ENCODE assay signal across 1 cellular context in genomic region chrX:100649550-100650356, GRCh38.
A peak's percentile ranks its signal among the peaks of the same experiment; 100 is the strongest.
TF ChIP-seq lines count a peak whose summit lies in the region.

No MANE protein-coding gene starts in this region.

TF ChIP-seq in HepG2, 621 proteins besides CTCF, POLR2A, EP300 and RAD21 (continued from another document and continues in another):
- TF ChIP-seq ZBTB49 (CRISPR knock-in tag; IDR thresholded peaks at IDR 0.05; ENCODE audit: borderline replicate concordance) (no peak), ZNF138 (CRISPR knock-in tag; IDR thresholded peaks at IDR 0.05; ENCODE audit: low read depth) (no peak), ZNF652 (CRISPR knock-in tag; IDR thresholded peaks at IDR 0.05; ENCODE audit: borderline replicate concordance, low read depth) (no peak), ZFAT (CRISPR knock-in tag; conservative IDR thresholded peaks at IDR 0.05) (no peak), TGIF2 (CRISPR knock-in tag; IDR thresholded peaks at IDR 0.05) (no peak), REST (IDR thresholded peaks at IDR 0.05; ENCODE audit: borderline replicate concordance in 1 of 2, low read depth in 1 of 2, low read length in 2 of 2) (0 out of 4 replicates have a peak, but pooled peaks of 1 of the 2 experiments have one; percentile 11), SOX13 (IDR thresholded peaks at IDR 0.05) (peak; percentile 26; the same call in 1 of the 2 replicates), SOX13 (CRISPR knock-in tag; conservative IDR thresholded peaks at IDR 0.05 in 1 of 2, IDR thresholded peaks at IDR 0.05 in 1 of 2) (peak in 1 of 2 experiments; percentile 74; a peak in 2 of 4 replicates), CREM (IDR thresholded peaks at IDR 0.05) (no peak; the same call in 1 of the 2 replicates), CREM (CRISPR knock-in tag; IDR thresholded peaks at IDR 0.05) (no peak), SUZ12 (IDR thresholded peaks at IDR 0.05; ENCODE audit: low read depth, low read length) (no peak), TFAP4 (IDR thresholded peaks at IDR 0.05; ENCODE audit: borderline replicate concordance, low read depth) (peak; percentile 72; the same call in 1 of the 2 replicates), FOXP1 (IDR thresholded peaks at IDR 0.05) (no peak), FOXP1 (CRISPR knock-in tag; IDR thresholded peaks at IDR 0.05) (peak; percentile 14; the same call in 1 of the 2 replicates), NAIF1 (CRISPR knock-in tag; IDR thresholded peaks at IDR 0.05; ENCODE audit: borderline replicate concordance) (no peak), ZIK1 (CRISPR knock-in tag; IDR thresholded peaks at IDR 0.05; ENCODE audit: borderline replicate concordance, low read depth) (no peak), GFI1 (CRISPR knock-in tag; IDR thresholded peaks at IDR 0.05; ENCODE audit: borderline replicate concordance) (peak; percentile 41; the same call in 1 of the 2 replicates), ZBTB7B (CRISPR knock-in tag; IDR thresholded peaks at IDR 0.05) (peak; percentile 25; the same call in 1 of the 2 replicates), ZBTB4 (CRISPR knock-in tag; IDR thresholded peaks at IDR 0.05; ENCODE audit: borderline replicate concordance) (no peak), ZNF678 (CRISPR knock-in tag; IDR thresholded peaks at IDR 0.05) (no peak), GATA4 (IDR thresholded peaks at IDR 0.05; ENCODE audit: borderline replicate concordance, low read depth) (no peak), SKIL (CRISPR knock-in tag; IDR thresholded peaks at IDR 0.05; ENCODE audit: borderline replicate concordance) (peak; percentile 53; the same call in 1 of the 2 replicates), GATAD1 (CRISPR knock-in tag; IDR thresholded peaks at IDR 0.05) (no peak; the same call in 1 of the 2 replicates), HNF1B (CRISPR knock-in tag; IDR thresholded peaks at IDR 0.05) (peak; percentile 58; the same call in 1 of the 2 replicates), TEF (CRISPR knock-in tag; IDR thresholded peaks at IDR 0.05) (no peak), RNF219 (CRISPR knock-in tag; IDR thresholded peaks at IDR 0.05) (no peak), TBX2 (CRISPR knock-in tag; IDR thresholded peaks at IDR 0.05; ENCODE audit: borderline replicate concordance) (no peak), ZHX1 (CRISPR knock-in tag; IDR thresholded peaks at IDR 0.05; ENCODE audit: low read depth) (no peak), MAFG (CRISPR knock-in tag; IDR thresholded peaks at IDR 0.05) (no peak), ZNF749 (CRISPR knock-in tag; IDR thresholded peaks at IDR 0.05; ENCODE audit: borderline replicate concordance) (no peak), SRSF9 (IDR thresholded peaks at IDR 0.05; ENCODE audit: borderline replicate concordance, insufficient read depth, low read depth, low read length, poor library complexity, severe bottlenecking) (no peak), ATF4 (CRISPR knock-in tag; IDR thresholded peaks at IDR 0.05) (peak in 1 of 2 experiments; percentile 48; a peak in 1 of 4 replicates), KDM4B (CRISPR knock-in tag; IDR thresholded peaks at IDR 0.05) (0 out of 2 replicates have a peak, but pooled peaks have one; percentile 28), ZNF17 (CRISPR knock-in tag; IDR thresholded peaks at IDR 0.05) (no peak), ZFP36L1 (CRISPR knock-in tag; IDR thresholded peaks at IDR 0.05) (no peak), CBX1 (IDR thresholded peaks at IDR 0.05; ENCODE audit: low read depth) (no peak), NFE2 (CRISPR knock-in tag; IDR thresholded peaks at IDR 0.05) (no peak)
